In the genomic region with DNA sequence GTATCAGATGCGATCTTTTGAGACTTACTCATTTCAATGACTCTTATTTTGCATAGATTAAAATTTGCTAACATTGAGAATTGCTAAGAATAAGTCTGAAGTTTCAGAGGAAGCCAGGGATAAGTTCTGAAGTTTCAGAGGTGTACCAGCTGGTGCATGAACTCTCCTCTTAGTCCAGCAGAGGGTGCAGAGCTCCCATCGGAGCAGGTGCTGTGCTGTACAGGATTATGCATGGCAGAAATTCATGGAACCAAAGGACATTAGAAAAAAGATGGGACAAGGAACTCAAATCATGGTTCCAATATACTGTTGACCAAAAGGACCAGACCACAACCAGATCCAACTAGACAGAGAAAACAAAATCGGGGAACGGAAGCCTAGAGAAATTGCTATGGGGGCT, we compare ENCODE assay signal across 1 cellular context.
TF ChIP-seq lines count a peak whose summit lies in the region.

No MANE protein-coding gene starts in this region.

TF ChIP-seq in GM12878, 131 proteins besides CTCF, POLR2A, EP300 and RAD21 (continued from another document):
- TF ChIP-seq, protein P1, sequence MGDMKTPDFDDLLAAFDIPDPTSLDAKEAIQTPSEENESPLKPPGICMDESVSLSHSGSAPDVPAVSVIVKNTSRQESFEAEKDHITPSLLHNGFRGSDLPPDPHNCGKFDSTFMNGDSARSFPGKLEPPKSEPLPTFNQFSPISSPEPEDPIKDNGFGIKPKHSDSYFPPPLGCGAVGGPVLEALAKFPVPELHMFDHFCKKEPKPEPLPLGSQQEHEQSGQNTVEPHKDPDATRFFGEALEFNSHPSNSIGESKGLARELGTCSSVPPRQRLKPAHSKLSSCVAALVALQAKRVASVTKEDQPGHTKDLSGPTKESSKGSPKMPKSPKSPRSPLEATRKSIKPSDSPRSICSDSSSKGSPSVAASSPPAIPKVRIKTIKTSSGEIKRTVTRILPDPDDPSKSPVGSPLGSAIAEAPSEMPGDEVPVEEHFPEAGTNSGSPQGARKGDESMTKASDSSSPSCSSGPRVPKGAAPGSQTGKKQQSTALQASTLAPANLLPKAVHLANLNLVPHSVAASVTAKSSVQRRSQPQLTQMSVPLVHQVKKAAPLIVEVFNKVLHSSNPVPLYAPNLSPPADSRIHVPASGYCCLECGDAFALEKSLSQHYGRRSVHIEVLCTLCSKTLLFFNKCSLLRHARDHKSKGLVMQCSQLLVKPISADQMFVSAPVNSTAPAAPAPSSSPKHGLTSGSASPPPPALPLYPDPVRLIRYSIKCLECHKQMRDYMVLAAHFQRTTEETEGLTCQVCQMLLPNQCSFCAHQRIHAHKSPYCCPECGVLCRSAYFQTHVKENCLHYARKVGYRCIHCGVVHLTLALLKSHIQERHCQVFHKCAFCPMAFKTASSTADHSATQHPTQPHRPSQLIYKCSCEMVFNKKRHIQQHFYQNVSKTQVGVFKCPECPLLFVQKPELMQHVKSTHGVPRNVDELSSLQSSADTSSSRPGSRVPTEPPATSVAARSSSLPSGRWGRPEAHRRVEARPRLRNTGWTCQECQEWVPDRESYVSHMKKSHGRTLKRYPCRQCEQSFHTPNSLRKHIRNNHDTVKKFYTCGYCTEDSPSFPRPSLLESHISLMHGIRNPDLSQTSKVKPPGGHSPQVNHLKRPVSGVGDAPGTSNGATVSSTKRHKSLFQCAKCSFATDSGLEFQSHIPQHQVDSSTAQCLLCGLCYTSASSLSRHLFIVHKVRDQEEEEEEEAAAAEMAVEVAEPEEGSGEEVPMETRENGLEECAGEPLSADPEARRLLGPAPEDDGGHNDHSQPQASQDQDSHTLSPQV (IDR thresholded peaks at IDR 0.05): no peak
- TF ChIP-seq RFX5 (IDR thresholded peaks at IDR 0.05; ENCODE audit: low read depth, low read length) (no peak), SMAD5 (IDR thresholded peaks at IDR 0.05; ENCODE audit: low read depth) (no peak), MEF2A (IDR thresholded peaks at IDR 0.05; ENCODE audit: insufficient read depth, low read depth, low read length) (no peak), TCF3 (IDR thresholded peaks at IDR 0.05; ENCODE audit: borderline replicate concordance, insufficient read depth, low read depth, low read length) (no peak), PAX8 (IDR thresholded peaks at IDR 0.05) (no peak), SIN3A (IDR thresholded peaks at IDR 0.05; ENCODE audit: low read depth, low read length) (no peak), TBL1XR1 (IDR thresholded peaks at IDR 0.05; ENCODE audit: low read depth, low read length) (no peak), SREBF1 (IDR thresholded peaks at IDR 0.05; ENCODE audit: low read length) (no peak), ETV6 (conservative IDR thresholded peaks at IDR 0.05 in 1 of 2, IDR thresholded peaks at IDR 0.05 in 1 of 2; ENCODE audit: borderline replicate concordance in 1 of 2, low read depth in 1 of 2) (no peak), TCF7 (IDR thresholded peaks at IDR 0.05; ENCODE audit: borderline replicate concordance) (no peak), NR2C1 (IDR thresholded peaks at IDR 0.05) (no peak), CHD4 (IDR thresholded peaks at IDR 0.05) (no peak)
- TF ChIP-seq, protein P2, sequence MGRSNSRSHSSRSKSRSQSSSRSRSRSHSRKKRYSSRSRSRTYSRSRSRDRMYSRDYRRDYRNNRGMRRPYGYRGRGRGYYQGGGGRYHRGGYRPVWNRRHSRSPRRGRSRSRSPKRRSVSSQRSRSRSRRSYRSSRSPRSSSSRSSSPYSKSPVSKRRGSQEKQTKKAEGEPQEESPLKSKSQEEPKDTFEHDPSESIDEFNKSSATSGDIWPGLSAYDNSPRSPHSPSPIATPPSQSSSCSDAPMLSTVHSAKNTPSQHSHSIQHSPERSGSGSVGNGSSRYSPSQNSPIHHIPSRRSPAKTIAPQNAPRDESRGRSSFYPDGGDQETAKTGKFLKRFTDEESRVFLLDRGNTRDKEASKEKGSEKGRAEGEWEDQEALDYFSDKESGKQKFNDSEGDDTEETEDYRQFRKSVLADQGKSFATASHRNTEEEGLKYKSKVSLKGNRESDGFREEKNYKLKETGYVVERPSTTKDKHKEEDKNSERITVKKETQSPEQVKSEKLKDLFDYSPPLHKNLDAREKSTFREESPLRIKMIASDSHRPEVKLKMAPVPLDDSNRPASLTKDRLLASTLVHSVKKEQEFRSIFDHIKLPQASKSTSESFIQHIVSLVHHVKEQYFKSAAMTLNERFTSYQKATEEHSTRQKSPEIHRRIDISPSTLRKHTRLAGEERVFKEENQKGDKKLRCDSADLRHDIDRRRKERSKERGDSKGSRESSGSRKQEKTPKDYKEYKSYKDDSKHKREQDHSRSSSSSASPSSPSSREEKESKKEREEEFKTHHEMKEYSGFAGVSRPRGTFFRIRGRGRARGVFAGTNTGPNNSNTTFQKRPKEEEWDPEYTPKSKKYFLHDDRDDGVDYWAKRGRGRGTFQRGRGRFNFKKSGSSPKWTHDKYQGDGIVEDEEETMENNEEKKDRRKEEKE (IDR thresholded peaks at IDR 0.05): no peak
- TF ChIP-seq, protein P3, sequence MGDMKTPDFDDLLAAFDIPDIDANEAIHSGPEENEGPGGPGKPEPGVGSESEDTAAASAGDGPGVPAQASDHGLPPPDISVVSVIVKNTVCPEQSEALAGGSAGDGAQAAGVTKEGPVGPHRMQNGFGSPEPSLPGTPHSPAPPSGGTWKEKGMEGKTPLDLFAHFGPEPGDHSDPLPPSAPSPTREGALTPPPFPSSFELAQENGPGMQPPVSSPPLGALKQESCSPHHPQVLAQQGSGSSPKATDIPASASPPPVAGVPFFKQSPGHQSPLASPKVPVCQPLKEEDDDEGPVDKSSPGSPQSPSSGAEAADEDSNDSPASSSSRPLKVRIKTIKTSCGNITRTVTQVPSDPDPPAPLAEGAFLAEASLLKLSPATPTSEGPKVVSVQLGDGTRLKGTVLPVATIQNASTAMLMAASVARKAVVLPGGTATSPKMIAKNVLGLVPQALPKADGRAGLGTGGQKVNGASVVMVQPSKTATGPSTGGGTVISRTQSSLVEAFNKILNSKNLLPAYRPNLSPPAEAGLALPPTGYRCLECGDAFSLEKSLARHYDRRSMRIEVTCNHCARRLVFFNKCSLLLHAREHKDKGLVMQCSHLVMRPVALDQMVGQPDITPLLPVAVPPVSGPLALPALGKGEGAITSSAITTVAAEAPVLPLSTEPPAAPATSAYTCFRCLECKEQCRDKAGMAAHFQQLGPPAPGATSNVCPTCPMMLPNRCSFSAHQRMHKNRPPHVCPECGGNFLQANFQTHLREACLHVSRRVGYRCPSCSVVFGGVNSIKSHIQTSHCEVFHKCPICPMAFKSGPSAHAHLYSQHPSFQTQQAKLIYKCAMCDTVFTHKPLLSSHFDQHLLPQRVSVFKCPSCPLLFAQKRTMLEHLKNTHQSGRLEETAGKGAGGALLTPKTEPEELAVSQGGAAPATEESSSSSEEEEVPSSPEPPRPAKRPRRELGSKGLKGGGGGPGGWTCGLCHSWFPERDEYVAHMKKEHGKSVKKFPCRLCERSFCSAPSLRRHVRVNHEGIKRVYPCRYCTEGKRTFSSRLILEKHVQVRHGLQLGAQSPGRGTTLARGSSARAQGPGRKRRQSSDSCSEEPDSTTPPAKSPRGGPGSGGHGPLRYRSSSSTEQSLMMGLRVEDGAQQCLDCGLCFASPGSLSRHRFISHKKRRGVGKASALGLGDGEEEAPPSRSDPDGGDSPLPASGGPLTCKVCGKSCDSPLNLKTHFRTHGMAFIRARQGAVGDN (IDR thresholded peaks at IDR 0.05): no peak
- TF ChIP-seq, protein P4, sequence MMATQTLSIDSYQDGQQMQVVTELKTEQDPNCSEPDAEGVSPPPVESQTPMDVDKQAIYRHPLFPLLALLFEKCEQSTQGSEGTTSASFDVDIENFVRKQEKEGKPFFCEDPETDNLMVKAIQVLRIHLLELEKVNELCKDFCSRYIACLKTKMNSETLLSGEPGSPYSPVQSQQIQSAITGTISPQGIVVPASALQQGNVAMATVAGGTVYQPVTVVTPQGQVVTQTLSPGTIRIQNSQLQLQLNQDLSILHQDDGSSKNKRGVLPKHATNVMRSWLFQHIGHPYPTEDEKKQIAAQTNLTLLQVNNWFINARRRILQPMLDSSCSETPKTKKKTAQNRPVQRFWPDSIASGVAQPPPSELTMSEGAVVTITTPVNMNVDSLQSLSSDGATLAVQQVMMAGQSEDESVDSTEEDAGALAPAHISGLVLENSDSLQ (IDR thresholded peaks at IDR 0.05): no peak
